In the genomic region with DNA sequence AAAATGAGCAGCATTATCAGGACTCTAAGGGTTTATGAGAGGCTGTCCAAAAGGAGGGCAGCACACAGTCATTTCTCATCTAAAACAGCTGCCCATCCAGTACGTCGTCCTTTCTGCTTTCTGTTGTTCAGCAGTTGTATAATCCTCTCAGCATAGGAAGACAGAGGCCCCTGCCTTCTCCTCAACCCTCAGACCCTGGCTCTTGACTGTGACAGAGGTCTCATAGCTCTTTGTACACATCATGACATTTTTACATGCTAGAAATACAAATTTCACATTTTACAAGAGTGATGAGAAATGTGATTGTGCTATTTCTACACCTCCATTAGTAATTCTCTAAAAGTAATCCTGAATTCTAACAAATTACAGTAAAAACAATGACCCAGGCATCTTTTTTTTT, we compare ENCODE assay signal across 1 cellular context.
TF ChIP-seq lines count a peak whose summit lies in the region.

No MANE protein-coding gene starts in this region.

TF ChIP-seq in GM23338, 12 proteins besides CTCF, POLR2A, EP300 and RAD21 (continued from another document):
- no peak for TF ChIP-seq ZNF462 (CRISPR knock-in tag; IDR thresholded peaks at IDR 0.05)
- no peak for TF ChIP-seq JUNB (IDR thresholded peaks at IDR 0.05; ENCODE audit: unreplicated experiment)
- no peak for TF ChIP-seq EZH2phosphoT487 (IDR thresholded peaks at IDR 0.05; ENCODE audit: unreplicated experiment)
- TF ChIP-seq STAT1 (IDR thresholded peaks at IDR 0.05; ENCODE audit: unreplicated experiment) = no peak
TF ChIP-seq in GM23338: peak in this region for 0.
